ENCODE assay signal across 2 cellular contexts in the genomic region with DNA sequence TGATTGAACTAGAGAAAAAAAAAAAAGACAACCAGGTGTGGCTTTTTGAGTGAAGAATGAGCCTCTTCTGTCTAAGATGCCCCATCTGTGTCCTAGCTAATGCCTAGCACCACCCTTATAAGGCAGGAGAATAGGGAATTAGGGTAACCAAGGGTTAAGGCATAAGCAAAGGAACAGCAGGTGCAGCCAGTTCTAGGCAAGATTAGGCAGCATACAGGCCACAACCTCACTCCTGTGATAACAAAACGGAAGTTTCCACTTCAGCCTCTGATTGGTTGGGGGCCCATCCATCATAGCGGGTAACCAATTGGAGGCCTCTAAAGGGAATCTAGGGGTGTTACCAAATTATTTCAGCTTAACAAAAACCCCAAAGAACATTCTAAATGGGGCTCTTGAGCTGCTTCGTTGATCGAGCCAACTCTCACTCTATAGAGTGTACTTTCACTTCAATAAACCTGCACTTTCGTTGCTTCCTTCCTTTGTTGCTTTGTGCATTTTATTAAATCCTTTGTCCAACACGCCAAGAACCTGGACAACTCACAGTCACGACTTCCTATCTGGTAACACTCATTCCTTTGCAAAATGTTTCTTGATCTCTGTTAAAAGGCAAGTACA.
TF ChIP-seq lines count a peak whose summit lies in the region.

No MANE protein-coding gene starts in this region.

TF ChIP-seq in GM23338, 12 proteins besides CTCF, POLR2A, EP300 and RAD21 (continued from another document):
- TF ChIP-seq, protein P1, sequence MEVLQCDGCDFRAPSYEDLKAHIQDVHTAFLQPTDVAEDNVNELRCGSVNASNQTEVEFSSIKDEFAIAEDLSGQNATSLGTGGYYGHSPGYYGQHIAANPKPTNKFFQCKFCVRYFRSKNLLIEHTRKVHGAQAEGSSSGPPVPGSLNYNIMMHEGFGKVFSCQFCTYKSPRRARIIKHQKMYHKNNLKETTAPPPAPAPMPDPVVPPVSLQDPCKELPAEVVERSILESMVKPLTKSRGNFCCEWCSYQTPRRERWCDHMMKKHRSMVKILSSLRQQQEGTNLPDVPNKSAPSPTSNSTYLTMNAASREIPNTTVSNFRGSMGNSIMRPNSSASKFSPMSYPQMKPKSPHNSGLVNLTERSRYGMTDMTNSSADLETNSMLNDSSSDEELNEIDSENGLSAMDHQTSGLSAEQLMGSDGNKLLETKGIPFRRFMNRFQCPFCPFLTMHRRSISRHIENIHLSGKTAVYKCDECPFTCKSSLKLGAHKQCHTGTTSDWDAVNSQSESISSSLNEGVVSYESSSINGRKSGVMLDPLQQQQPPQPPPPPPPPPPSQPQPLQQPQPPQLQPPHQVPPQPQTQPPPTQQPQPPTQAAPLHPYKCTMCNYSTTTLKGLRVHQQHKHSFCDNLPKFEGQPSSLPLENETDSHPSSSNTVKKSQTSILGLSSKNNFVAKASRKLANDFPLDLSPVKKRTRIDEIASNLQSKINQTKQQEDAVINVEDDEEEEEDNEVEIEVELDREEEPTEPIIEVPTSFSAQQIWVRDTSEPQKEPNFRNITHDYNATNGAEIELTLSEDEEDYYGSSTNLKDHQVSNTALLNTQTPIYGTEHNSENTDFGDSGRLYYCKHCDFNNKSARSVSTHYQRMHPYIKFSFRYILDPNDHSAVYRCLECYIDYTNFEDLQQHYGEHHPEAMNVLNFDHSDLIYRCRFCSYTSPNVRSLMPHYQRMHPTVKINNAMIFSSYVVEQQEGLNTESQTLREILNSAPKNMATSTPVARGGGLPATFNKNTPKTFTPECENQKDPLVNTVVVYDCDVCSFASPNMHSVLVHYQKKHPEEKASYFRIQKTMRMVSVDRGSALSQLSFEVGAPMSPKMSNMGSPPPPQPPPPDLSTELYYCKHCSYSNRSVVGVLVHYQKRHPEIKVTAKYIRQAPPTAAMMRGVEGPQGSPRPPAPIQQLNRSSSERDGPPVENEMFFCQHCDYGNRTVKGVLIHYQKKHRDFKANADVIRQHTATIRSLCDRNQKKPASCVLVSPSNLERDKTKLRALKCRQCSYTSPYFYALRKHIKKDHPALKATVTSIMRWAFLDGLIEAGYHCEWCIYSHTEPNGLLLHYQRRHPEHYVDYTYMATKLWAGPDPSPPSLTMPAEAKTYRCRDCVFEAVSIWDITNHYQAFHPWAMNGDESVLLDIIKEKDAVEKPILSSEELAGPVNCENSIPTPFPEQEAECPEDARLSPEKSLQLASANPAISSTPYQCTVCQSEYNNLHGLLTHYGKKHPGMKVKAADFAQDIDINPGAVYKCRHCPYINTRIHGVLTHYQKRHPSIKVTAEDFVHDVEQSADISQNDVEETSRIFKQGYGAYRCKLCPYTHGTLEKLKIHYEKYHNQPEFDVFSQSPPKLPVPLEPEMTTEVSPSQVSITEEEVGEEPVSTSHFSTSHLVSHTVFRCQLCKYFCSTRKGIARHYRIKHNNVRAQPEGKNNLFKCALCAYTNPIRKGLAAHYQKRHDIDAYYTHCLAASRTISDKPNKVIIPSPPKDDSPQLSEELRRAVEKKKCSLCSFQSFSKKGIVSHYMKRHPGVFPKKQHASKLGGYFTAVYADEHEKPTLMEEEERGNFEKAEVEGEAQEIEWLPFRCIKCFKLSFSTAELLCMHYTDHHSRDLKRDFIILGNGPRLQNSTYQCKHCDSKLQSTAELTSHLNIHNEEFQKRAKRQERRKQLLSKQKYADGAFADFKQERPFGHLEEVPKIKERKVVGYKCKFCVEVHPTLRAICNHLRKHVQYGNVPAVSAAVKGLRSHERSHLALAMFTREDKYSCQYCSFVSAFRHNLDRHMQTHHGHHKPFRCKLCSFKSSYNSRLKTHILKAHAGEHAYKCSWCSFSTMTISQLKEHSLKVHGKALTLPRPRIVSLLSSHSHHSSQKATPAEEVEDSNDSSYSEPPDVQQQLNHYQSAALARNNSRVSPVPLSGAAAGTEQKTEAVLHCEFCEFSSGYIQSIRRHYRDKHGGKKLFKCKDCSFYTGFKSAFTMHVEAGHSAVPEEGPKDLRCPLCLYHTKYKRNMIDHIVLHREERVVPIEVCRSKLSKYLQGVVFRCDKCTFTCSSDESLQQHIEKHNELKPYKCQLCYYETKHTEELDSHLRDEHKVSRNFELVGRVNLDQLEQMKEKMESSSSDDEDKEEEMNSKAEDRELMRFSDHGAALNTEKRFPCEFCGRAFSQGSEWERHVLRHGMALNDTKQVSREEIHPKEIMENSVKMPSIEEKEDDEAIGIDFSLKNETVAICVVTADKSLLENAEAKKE (CRISPR knock-in tag; IDR thresholded peaks at IDR 0.05) = no peak
- no peak for TF ChIP-seq STAT1 (IDR thresholded peaks at IDR 0.05; ENCODE audit: unreplicated experiment)
- no peak for TF ChIP-seq NANOG (IDR thresholded peaks at IDR 0.05; ENCODE audit: borderline replicate concordance)
- no peak for TF ChIP-seq REST (IDR thresholded peaks at IDR 0.05; ENCODE audit: unreplicated experiment)
TF ChIP-seq in GM23338: peak in this region for 1.

TF ChIP-seq in GM12878, 131 proteins besides CTCF, POLR2A, EP300 and RAD21 (continues in another document):
- TF ChIP-seq ETV6 (conservative IDR thresholded peaks at IDR 0.05 in 1 of 2, IDR thresholded peaks at IDR 0.05 in 1 of 2; ENCODE audit: borderline replicate concordance in 1 of 2, low read depth in 1 of 2) (peak in 1 of 2 experiments; percentile 56; a peak in 1 of 4 replicates), TAF1 (IDR thresholded peaks at IDR 0.05; ENCODE audit: borderline replicate concordance, low read depth, low read length) (peak; percentile 77; the same call in 1 of the 2 replicates), PAX5 (IDR thresholded peaks at IDR 0.05; ENCODE audit: borderline replicate concordance, low read depth, low read length) (no peak), IRF4 (IDR thresholded peaks at IDR 0.05; ENCODE audit: low read depth, low read length) (no peak), TCF12 (IDR thresholded peaks at IDR 0.05; ENCODE audit: low read depth, low read length) (0 out of 2 replicates have a peak, but pooled peaks have one; percentile 26), CREM (IDR thresholded peaks at IDR 0.05; ENCODE audit: low read depth) (peak; percentile 35; the same call in 1 of the 2 replicates), REST (IDR thresholded peaks at IDR 0.05; ENCODE audit: low read depth, low read length) (no peak), POLR2AphosphoS5 (IDR thresholded peaks at IDR 0.05; ENCODE audit: low read length) (peak; percentile 46; the same call in 1 of the 2 replicates), ELK1 (IDR thresholded peaks at IDR 0.05; ENCODE audit: low read depth, low read length) (peak; percentile 37; the same call in 1 of the 2 replicates), SUZ12 (IDR thresholded peaks at IDR 0.05; ENCODE audit: unreplicated experiment) (no peak), NFYA (IDR thresholded peaks at IDR 0.05; ENCODE audit: borderline replicate concordance, low read depth, low read length) (peak; percentile 85), CHD2 (IDR thresholded peaks at IDR 0.05; ENCODE audit: borderline replicate concordance, low read depth, low read length) (peak; percentile 91), IRF5 (IDR thresholded peaks at IDR 0.05; ENCODE audit: borderline replicate concordance) (no peak), IRF3 (IDR thresholded peaks at IDR 0.05) (peak; percentile 92), SREBF2 (IDR thresholded peaks at IDR 0.05; ENCODE audit: low read length) (no peak), SPI1 (IDR thresholded peaks at IDR 0.05; ENCODE audit: borderline replicate concordance, insufficient read depth, low read depth, low read length) (peak; percentile 12; the same call in 1 of the 2 replicates), DPF2 (IDR thresholded peaks at IDR 0.05) (peak; percentile 93), RELB (IDR thresholded peaks at IDR 0.05; ENCODE audit: low read depth) (peak; percentile 63; the same call in 1 of the 2 replicates), SP1 (IDR thresholded peaks at IDR 0.05; ENCODE audit: low read depth, low read length) (peak; percentile 96)
- TF ChIP-seq, protein P2, sequence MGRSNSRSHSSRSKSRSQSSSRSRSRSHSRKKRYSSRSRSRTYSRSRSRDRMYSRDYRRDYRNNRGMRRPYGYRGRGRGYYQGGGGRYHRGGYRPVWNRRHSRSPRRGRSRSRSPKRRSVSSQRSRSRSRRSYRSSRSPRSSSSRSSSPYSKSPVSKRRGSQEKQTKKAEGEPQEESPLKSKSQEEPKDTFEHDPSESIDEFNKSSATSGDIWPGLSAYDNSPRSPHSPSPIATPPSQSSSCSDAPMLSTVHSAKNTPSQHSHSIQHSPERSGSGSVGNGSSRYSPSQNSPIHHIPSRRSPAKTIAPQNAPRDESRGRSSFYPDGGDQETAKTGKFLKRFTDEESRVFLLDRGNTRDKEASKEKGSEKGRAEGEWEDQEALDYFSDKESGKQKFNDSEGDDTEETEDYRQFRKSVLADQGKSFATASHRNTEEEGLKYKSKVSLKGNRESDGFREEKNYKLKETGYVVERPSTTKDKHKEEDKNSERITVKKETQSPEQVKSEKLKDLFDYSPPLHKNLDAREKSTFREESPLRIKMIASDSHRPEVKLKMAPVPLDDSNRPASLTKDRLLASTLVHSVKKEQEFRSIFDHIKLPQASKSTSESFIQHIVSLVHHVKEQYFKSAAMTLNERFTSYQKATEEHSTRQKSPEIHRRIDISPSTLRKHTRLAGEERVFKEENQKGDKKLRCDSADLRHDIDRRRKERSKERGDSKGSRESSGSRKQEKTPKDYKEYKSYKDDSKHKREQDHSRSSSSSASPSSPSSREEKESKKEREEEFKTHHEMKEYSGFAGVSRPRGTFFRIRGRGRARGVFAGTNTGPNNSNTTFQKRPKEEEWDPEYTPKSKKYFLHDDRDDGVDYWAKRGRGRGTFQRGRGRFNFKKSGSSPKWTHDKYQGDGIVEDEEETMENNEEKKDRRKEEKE (IDR thresholded peaks at IDR 0.05) = no peak
- TF ChIP-seq, protein P3, sequence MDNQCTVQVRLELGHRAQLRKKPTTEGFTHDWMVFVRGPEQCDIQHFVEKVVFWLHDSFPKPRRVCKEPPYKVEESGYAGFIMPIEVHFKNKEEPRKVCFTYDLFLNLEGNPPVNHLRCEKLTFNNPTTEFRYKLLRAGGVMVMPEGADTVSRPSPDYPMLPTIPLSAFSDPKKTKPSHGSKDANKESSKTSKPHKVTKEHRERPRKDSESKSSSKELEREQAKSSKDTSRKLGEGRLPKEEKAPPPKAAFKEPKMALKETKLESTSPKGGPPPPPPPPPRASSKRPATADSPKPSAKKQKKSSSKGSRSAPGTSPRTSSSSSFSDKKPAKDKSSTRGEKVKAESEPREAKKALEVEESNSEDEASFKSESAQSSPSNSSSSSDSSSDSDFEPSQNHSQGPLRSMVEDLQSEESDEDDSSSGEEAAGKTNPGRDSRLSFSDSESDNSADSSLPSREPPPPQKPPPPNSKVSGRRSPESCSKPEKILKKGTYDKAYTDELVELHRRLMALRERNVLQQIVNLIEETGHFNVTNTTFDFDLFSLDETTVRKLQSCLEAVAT (IDR thresholded peaks at IDR 0.05) = peak; percentile 97
